ENCODE assay signal across 22 cellular contexts in genomic region chr2:178998539-178998938, GRCh38. TPM values are rescaled to one million over a fixed set of nuclear protein-coding genes. Genes with fewer than 3 reads are reported as not detected.
DNase-seq lines count a peak whose midpoint lies in the region; ATAC-seq, FAIRE-seq and TF ChIP-seq lines count a peak whose summit lies in the region.
"Had no signal": no experiment of that assay in that cellular context is flagged by ENCODE, and none has a peak within 500 bp of the region (broad histone marks: within the 10 kb centered on the region; RNA-seq: fewer than 3 reads in every experiment).

No MANE protein-coding gene starts in this region.

- no peak for DNase-seq in GM12891 (ENCODE audit: insufficient read length, low spot score)
- DNase-seq in hippocampal formation (lab: John Stamatoyannopoulos, UW) = no peak
- no peak for DNase-seq in SIG-M5 (lab: John Stamatoyannopoulos, UW)
- DNase-seq in iPS-NIHi11 (ENCODE audit: low spot score) = no peak
- DNase-seq: activated CD4-positive, alpha-beta T cell treated with anti-CD3 and anti-CD28 coated beads for 4 hours; activated effector memory CD4-positive, alpha-beta T cell treated with Interleukin-2 at 50 U/mL for 16 hours; activated T-cell treated with anti-CD3 and anti-CD28 coated beads for 4 hours; CD4-positive, alpha-beta T cell; colonic mucosa; foreskin keratinocyte; NCI-H446; NCI-H82; nephron progenitor cell; retina; small intestine; stimulated activated CD4-positive, alpha-beta T cell treated with anti-CD3 and anti-CD28 coated beads, Interleukin-2, amount 100 ng/mL, for 24 hours had no signal

- ATAC-seq in GM19395 (IDR thresholded peaks at IDR 0.05; ENCODE audit: unreplicated experiment) = peak; percentile 81
- peak; percentile 77 for ATAC-seq in GM21529 (IDR thresholded peaks at IDR 0.05; ENCODE audit: unreplicated experiment)
- peak; percentile 65 for ATAC-seq in HG03103 (IDR thresholded peaks at IDR 0.05; ENCODE audit: low read depth, unreplicated experiment)
- ATAC-seq in GM18519 (IDR thresholded peaks at IDR 0.05; ENCODE audit: low FRiP score, unreplicated experiment) = no peak
- ATAC-seq: foreskin keratinocyte, GM23338 had no signal

- peak; percentile 28 for FAIRE-seq in GM12891 (lab: Jason Lieb, UNC)
- FAIRE-seq: D721Med, small intestine had no signal

- TF ChIP-seq POLR2A in GM12891 (IDR thresholded peaks at IDR 0.05; ENCODE audit: low read depth, low read length) = no peak

TF ChIP-seq in GM12891, 5 proteins besides CTCF, POLR2A, EP300 and RAD21:
- TF ChIP-seq SPI1 (IDR thresholded peaks at IDR 0.05; ENCODE audit: low read depth, low read length) (no peak), PAX5 (IDR thresholded peaks at IDR 0.05; ENCODE audit: insufficient read depth, low read length, severe bottlenecking) (no peak), POU2F2 (IDR thresholded peaks at IDR 0.05; ENCODE audit: low read depth, low read length) (no peak), POLR2AphosphoS5 (IDR thresholded peaks at IDR 0.05; ENCODE audit: low read depth, low read length) (no peak), TAF1 (IDR thresholded peaks at IDR 0.05; ENCODE audit: low read depth, low read length) (no peak)

RNA-seq across cellular contexts. Expression of gene CCDC141, which starts 51.4 kb away (rescaled TPM):
- 1.5 TPM for polyA plus RNA-seq in GM12891 (2012; ENCODE audit: low read depth, missing spikeins)
- polyA plus RNA-seq: foreskin keratinocyte had no signal
